In genomic region chr1:87452648-87453047, GRCh38 we compare ENCODE assay signal across 24 cellular contexts.
"Had no signal": no experiment of that assay in that cellular context is flagged by ENCODE, and none has a peak within 500 bp of the region (broad histone marks: within the 10 kb centered on the region; RNA-seq: fewer than 3 reads in every experiment).

No MANE protein-coding gene starts in this region.

- DNase-seq: islet precursor cell; left ventricle myocardium inferior; mesendoderm; naive B cell; natural killer cell; nephron progenitor cell; occipital lobe; right lobe of liver; stimulated activated CD4-positive, alpha-beta T cell treated with anti-CD3 and anti-CD28 coated beads, Interleukin-1b, Interleukin-23, amount 100 ng/mL, for 48 hours; stimulated activated CD4-positive, alpha-beta T cell treated with anti-CD3 and anti-CD28 coated beads, Interleukin-2, amount 100 ng/mL, for 48 hours; stimulated activated naive B cell treated with anti-CD40 and anti-IgM and Interleukin-4, amounts not matched to agents 10 μg/mL and 1 μg/mL and 100 μg/mL, for 72 hours; stimulated activated naive CD8-positive, alpha-beta T cell treated with anti-CD3 and anti-CD28 coated beads, Interleukin-15, Interleukin-2, amounts not matched to agents 100 U/mL and 50 U/mL, for 24 hours; stomach; testis; thyroid gland; transverse colon; upper lobe of left lung had no signal

- H3K9ac ChIP-seq: neural progenitor cell, parathyroid adenoma had no signal

- H3K79me2 ChIP-seq: parathyroid adenoma had no signal

- H3K4me3 ChIP-seq: left ventricle myocardium inferior, lung, neural progenitor cell, right atrium auricular region, right lobe of liver, smooth muscle cell, stomach, testis, thyroid gland, transverse colon, upper lobe of left lung, vagina had no signal

- H3K36me3 ChIP-seq: left ventricle myocardium inferior, neutrophil, right atrium auricular region, right lobe of liver, stomach, thyroid gland, transverse colon, upper lobe of left lung, vagina had no signal

- H3K27me3 ChIP-seq: neural progenitor cell, neutrophil, right atrium auricular region, right lobe of liver, stomach, testis, thyroid gland, transverse colon, upper lobe of left lung, vagina had no signal

- H3K4me1 ChIP-seq: neural progenitor cell, right lobe of liver, testis, upper lobe of left lung had no signal

- ATAC-seq: natural killer cell; right lobe of liver; stimulated activated naive B cell treated with anti-CD40 and anti-IgM and Interleukin-4, amounts not matched to agents 10 μg/mL and 1 μg/mL and 100 μg/mL, for 72 hours; stimulated activated naive CD8-positive, alpha-beta T cell treated with anti-CD3 and anti-CD28 coated beads, Interleukin-15, Interleukin-2, amounts not matched to agents 100 U/mL and 50 U/mL, for 24 hours had no signal

- H3K9me3 ChIP-seq: left ventricle myocardium inferior, neutrophil, right atrium auricular region, right lobe of liver, stomach, testis, thyroid gland, transverse colon, upper lobe of left lung, vagina had no signal

- H3K4me2 ChIP-seq: neural progenitor cell, smooth muscle cell had no signal

- H3K27ac ChIP-seq: left ventricle myocardium inferior, neural progenitor cell, neutrophil, parathyroid adenoma, right atrium auricular region, right lobe of liver, stomach, testis, thyroid gland, transverse colon, upper lobe of left lung, vagina had no signal

- H2AFZ ChIP-seq: neural progenitor cell, parathyroid adenoma had no signal
